Comparison of ENCODE assay signal across 8 cellular contexts in the genomic region with DNA sequence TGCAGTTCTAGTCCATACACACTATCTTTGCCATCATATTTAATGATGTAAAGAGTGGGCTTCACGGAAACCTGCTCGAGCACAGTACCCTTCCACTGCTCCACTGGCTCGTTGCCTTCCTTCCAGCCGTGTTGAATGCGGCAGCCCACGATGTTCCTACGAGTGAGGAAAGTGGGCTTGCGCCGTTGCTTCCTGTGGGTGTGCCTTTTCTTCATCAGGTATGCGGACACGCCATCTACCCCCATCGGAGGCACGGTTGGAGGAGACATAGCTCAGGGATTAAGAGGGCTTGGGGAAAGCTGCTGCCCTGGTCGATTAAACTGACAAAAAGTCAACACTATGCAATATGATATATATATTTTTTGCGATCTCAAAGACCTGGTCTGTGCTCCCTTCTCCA. TPM values are rescaled to one million over a fixed set of nuclear protein-coding genes. Genes with fewer than 3 reads are reported as not detected.
DNase-seq lines count a peak whose midpoint lies in the region; ATAC-seq and TF ChIP-seq lines count a peak whose summit lies in the region.

No MANE protein-coding gene starts in this region.

- H3K27ac ChIP-seq in AG04450 (ENCODE audit: low read depth, low read length) = peak overlapping the region; percentile 31
- peak overlapping the region; percentile 73 for H3K27ac ChIP-seq in left ventricle myocardium inferior (replicated peaks)

- peaks cover 8% of the 10 kb centered on the region for H3K4me1 ChIP-seq in left ventricle myocardium inferior

- CTCF ChIA-PET in AG04450 (lab: Charles Lee) = no interaction called here

- ATAC-seq in GM18505 (IDR thresholded peaks at IDR 0.05; ENCODE audit: unreplicated experiment) (peak; percentile 32), HG02943 (IDR thresholded peaks at IDR 0.05; ENCODE audit: low read depth, unreplicated experiment) (peak; percentile 41)
- ATAC-seq in activated naive CD4-positive, alpha-beta T cell treated with anti-CD3 and anti-CD28 coated beads, Interleukin-2, amount 50 U/mL, for 72 hours = peak; percentile 56 to 60

- H3K27ac Mint-ChIP-seq in activated naive CD4-positive, alpha-beta T cell treated with anti-CD3 and anti-CD28 coated beads, Interleukin-2, amount 50 U/mL, for 72 hours = peak overlapping the region; percentile 44 to 77

- H3K9me3 Mint-ChIP-seq in activated naive CD4-positive, alpha-beta T cell treated with anti-CD3 and anti-CD28 coated beads, Interleukin-2, amount 50 U/mL, for 72 hours = no peaks in the 10 kb centered on the region

- peaks cover 6 to 13% of the 10 kb centered on the region in 2 donors for H3K36me3 Mint-ChIP-seq in activated naive CD4-positive, alpha-beta T cell treated with anti-CD3 and anti-CD28 coated beads, Interleukin-2, amount 50 U/mL, for 72 hours

- intact Hi-C loops in left ventricle myocardium inferior (cut with micrococcal nuclease) = no loop called here

- TF ChIP-seq POLR2A in GM18505 (IDR thresholded peaks at IDR 0.05; ENCODE audit: borderline replicate concordance, extremely low read depth, insufficient read depth, insufficient read length) = no peak

- H3K9me3 ChIP-seq in AG04450 (ENCODE audit: control insufficient read depth, insufficient read depth, low read length) (no peaks in the 10 kb centered on the region), left ventricle myocardium inferior (replicated peaks) (no peaks in the 10 kb centered on the region)

- TF ChIP-seq CTCF in AG04450 (IDR thresholded peaks at IDR 0.05; ENCODE audit: low read depth, low read length) (no peak), left ventricle myocardium inferior (IDR thresholded peaks at IDR 0.05; ENCODE audit: borderline replicate concordance) (no peak)

- peak overlapping the region; percentile 74 for H3K4me3 ChIP-seq in AG04450 (ENCODE audit: low read depth, low read length)
- H3K4me3 ChIP-seq in left ventricle myocardium inferior = peak overlapping the region; percentile 75

- H3K27me3 ChIP-seq in AG04450 (ENCODE audit: control insufficient read depth, insufficient read depth, low read length) (no peaks in the 10 kb centered on the region), left ventricle myocardium inferior (ENCODE audit: low read depth) (no peaks in the 10 kb centered on the region)

- POLR2A ChIA-PET in AG04450 (lab: Yijun Ruan, JAX) = no interaction called here

- H3K36me3 ChIP-seq in left ventricle myocardium inferior = no peaks in the 10 kb centered on the region

- no peak for DNase-seq in AG04450 (ENCODE audit: low read depth, low spot score)
- peak; percentile 14 for DNase-seq in NCI-H510A (lab: John Stamatoyannopoulos, UW)
- DNase-seq in activated naive CD4-positive, alpha-beta T cell treated with anti-CD3 and anti-CD28 coated beads, Interleukin-2, amount 50 U/mL, for 72 hours (ENCODE audit: low spot score in 2 of 2) = peak in 1 of 2 donors; percentile 8
- DNase-seq in left ventricle myocardium inferior = no peak
- peak; percentile 28 for DNase-seq in putamen (ENCODE audit: low spot score)
- no peak for DNase-seq in GOT3 (lab: John Stamatoyannopoulos, UW)

RNA-seq across cellular contexts. Expression of gene SPIN4, which starts 0.6 kb away (rescaled TPM):
- polyA plus RNA-seq in AG04450 (2011; rRNA removed) = 3.6 and 5.0 TPM in 2 replicates
- polyA minus RNA-seq in AG04450 (2011; rRNA and poly(A)+ RNA removed) = 3.9 and 5.0 TPM in 2 replicates
- 1 to 10 TPM; 4.4 to 8.3 TPM for total RNA-seq in activated naive CD4-positive, alpha-beta T cell treated with anti-CD3 and anti-CD28 coated beads, Interleukin-2, amount 50 U/mL, for 72 hours
- 0.91 TPM for total RNA-seq in left ventricle myocardium inferior

Comparison
In these comparisons a context has a peak if more than half of its experiments do, and no peak if none do; other contexts are left out.
1. DNase-seq: peak in NCI-H510A (single experiment) and putamen (single experiment); none in AG04450 (single experiment), left ventricle myocardium inferior (single experiment) and GOT3 (single experiment).
2. Peak in every context shown above with its lines, with median percentiles within 50 percentile points of each other: ATAC-seq.